Comparison of ENCODE assay signal across 1 cellular context in the genomic region with DNA sequence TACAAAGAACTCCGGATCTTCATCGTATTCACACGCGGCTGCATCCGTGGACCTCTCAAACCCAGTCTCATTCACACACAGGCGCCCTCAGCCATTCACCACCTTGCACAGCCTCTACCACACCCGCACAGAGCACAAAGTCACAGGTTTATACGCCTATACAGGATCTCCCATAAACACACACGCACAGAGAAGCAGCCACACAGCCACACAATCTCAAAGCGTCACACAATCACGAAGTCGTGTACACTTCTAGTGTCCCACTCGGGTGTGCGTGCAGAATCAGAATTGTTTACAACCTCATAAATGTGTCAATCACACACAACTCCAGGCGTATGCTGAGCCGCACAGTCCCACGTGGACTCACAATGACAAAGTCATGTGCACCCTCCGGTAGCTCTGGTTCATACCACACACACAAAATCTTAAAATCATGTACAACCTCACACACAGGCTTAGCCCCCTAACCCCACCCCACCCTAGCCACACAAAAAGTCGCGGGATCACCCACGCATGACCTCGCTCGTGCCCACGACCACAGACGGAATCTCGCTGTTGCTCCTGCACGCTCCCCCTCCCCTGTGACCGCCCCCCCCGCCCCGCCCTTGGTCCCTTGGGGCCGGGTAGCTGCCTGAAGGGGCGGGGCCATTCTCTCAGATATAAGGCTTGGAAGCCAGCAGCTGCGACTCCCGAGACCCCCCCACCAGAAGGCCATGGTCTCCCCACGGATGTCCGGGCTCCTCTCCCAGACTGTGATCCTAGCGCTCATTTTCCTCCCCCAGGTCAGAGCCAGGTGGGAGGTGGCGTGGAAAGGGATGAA.
TF ChIP-seq lines count a peak whose summit lies in the region.

A gene with protein sequence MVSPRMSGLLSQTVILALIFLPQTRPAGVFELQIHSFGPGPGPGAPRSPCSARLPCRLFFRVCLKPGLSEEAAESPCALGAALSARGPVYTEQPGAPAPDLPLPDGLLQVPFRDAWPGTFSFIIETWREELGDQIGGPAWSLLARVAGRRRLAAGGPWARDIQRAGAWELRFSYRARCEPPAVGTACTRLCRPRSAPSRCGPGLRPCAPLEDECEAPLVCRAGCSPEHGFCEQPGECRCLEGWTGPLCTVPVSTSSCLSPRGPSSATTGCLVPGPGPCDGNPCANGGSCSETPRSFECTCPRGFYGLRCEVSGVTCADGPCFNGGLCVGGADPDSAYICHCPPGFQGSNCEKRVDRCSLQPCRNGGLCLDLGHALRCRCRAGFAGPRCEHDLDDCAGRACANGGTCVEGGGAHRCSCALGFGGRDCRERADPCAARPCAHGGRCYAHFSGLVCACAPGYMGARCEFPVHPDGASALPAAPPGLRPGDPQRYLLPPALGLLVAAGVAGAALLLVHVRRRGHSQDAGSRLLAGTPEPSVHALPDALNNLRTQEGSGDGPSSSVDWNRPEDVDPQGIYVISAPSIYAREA (plus strand): TSS at position 686 of the 820 bp plus-strand sequence. CDS start 28 bp downstream, at position 714.

TF ChIP-seq in HEK293, 187 proteins besides CTCF, POLR2A, EP300 and RAD21 (continued from another document and continues in another):
- TF ChIP-seq ZNF138 (tag by site-specific recombination; IDR thresholded peaks at IDR 0.05; ENCODE audit: borderline replicate concordance) (no peak), REPIN1 (tag by site-specific recombination; IDR thresholded peaks at IDR 0.05; ENCODE audit: low read depth) (peak; percentile 42; the same call in 1 of the 2 replicates), ZFP41 (tag by site-specific recombination; IDR thresholded peaks at IDR 0.05; ENCODE audit: borderline replicate concordance) (no peak), ZNF202 (tag by site-specific recombination; IDR thresholded peaks at IDR 0.05; ENCODE audit: borderline replicate concordance) (no peak), ZNF529 (tag by site-specific recombination; IDR thresholded peaks at IDR 0.05; ENCODE audit: insufficient replicate concordance) (no peak), ELK4 (IDR thresholded peaks at IDR 0.05; ENCODE audit: borderline replicate concordance, low read depth, low read length) (no peak), ZNF473 (tag by site-specific recombination; IDR thresholded peaks at IDR 0.05) (no peak), ZBTB1 (tag by site-specific recombination; IDR thresholded peaks at IDR 0.05) (no peak), ZNF610 (tag by site-specific recombination; IDR thresholded peaks at IDR 0.05; ENCODE audit: borderline replicate concordance) (0 out of 2 replicates have a peak, but pooled peaks have one; percentile 28), ZNF521 (tag by site-specific recombination; IDR thresholded peaks at IDR 0.05) (no peak), ZNF629 (tag by site-specific recombination; IDR thresholded peaks at IDR 0.05) (peak; percentile 73), ZNF239 (tag by site-specific recombination; IDR thresholded peaks at IDR 0.05) (0 out of 2 replicates have a peak, but pooled peaks have one; percentile 17), ZNF530 (tag by site-specific recombination; IDR thresholded peaks at IDR 0.05; ENCODE audit: low read depth) (no peak), ZNF48 (tag by site-specific recombination; IDR thresholded peaks at IDR 0.05) (no peak), ZNF223 (tag by site-specific recombination; IDR thresholded peaks at IDR 0.05) (no peak), ZNF280D (tag by site-specific recombination; IDR thresholded peaks at IDR 0.05) (peak; percentile 45; the same call in 1 of the 2 replicates), SP7 (tag by site-specific recombination; IDR thresholded peaks at IDR 0.05) (peak; percentile 85), WT1 (tag by site-specific recombination; IDR thresholded peaks at IDR 0.05) (peak; percentile 44), ZBTB21 (tag by site-specific recombination; IDR thresholded peaks at IDR 0.05) (peak; percentile 80), ZNF571 (tag by site-specific recombination; IDR thresholded peaks at IDR 0.05) (no peak), ZNF155 (tag by site-specific recombination; IDR thresholded peaks at IDR 0.05) (no peak), ZNF423 (tag by site-specific recombination; IDR thresholded peaks at IDR 0.05) (peak; percentile 67), ZBTB8A (tag by site-specific recombination; IDR thresholded peaks at IDR 0.05) (no peak), ZBTB10 (tag by site-specific recombination; IDR thresholded peaks at IDR 0.05) (peak; percentile 61; the same call in 1 of the 2 replicates), ZNF132 (tag by site-specific recombination; IDR thresholded peaks at IDR 0.05; ENCODE audit: borderline replicate concordance) (no peak), TRIM28 (IDR thresholded peaks at IDR 0.05; ENCODE audit: borderline replicate concordance, low read length) (peak; percentile 42; the same call in 1 of the 2 replicates), HOXD13 (CRISPR knock-in tag; IDR thresholded peaks at IDR 0.05; ENCODE audit: borderline replicate concordance) (no peak), ZBTB44 (tag by site-specific recombination; IDR thresholded peaks at IDR 0.05) (no peak; the same call in 1 of the 2 replicates), ZNF658 (tag by site-specific recombination; IDR thresholded peaks at IDR 0.05) (no peak), EGR2 (tag by site-specific recombination; IDR thresholded peaks at IDR 0.05; ENCODE audit: low read depth) (peak; percentile 12; the same call in 1 of the 2 replicates), ZNF416 (tag by site-specific recombination; IDR thresholded peaks at IDR 0.05) (no peak), ZNF670 (tag by site-specific recombination; IDR thresholded peaks at IDR 0.05; ENCODE audit: low read depth) (no peak), ZNF211 (tag by site-specific recombination; IDR thresholded peaks at IDR 0.05; ENCODE audit: low read depth) (no peak), KLF7 (tag by site-specific recombination; IDR thresholded peaks at IDR 0.05; ENCODE audit: borderline replicate concordance) (peak; percentile 76; the same call in 1 of the 2 replicates), ZNF302 (tag by site-specific recombination; IDR thresholded peaks at IDR 0.05; ENCODE audit: low read depth) (no peak), ZNF660 (tag by site-specific recombination; IDR thresholded peaks at IDR 0.05) (peak; percentile 18; the same call in 1 of the 2 replicates), FEZF1 (tag by site-specific recombination; IDR thresholded peaks at IDR 0.05) (no peak), ZNF274 (IDR thresholded peaks at IDR 0.05; ENCODE audit: low read length) (no peak), ZNF274 (tag by site-specific recombination; IDR thresholded peaks at IDR 0.05; ENCODE audit: borderline replicate concordance) (no peak), GLIS2 (tag by site-specific recombination; IDR thresholded peaks at IDR 0.05) (peak; percentile 56), SALL2 (tag by site-specific recombination; IDR thresholded peaks at IDR 0.05; ENCODE audit: borderline replicate concordance) (no peak; the same call in 1 of the 2 replicates), YY2 (tag by site-specific recombination; IDR thresholded peaks at IDR 0.05) (no peak; the same call in 1 of the 2 replicates), ZNF362 (tag by site-specific recombination; IDR thresholded peaks at IDR 0.05) (no peak), IKZF3 (tag by site-specific recombination; IDR thresholded peaks at IDR 0.05) (peak; percentile 64), HOXA7 (CRISPR knock-in tag; IDR thresholded peaks at IDR 0.05; ENCODE audit: borderline replicate concordance) (no peak), OSR2 (tag by site-specific recombination; IDR thresholded peaks at IDR 0.05) (peak; percentile 87), ZNF561 (tag by site-specific recombination; IDR thresholded peaks at IDR 0.05; ENCODE audit: borderline replicate concordance) (no peak)
- TF ChIP-seq, protein P1, sequence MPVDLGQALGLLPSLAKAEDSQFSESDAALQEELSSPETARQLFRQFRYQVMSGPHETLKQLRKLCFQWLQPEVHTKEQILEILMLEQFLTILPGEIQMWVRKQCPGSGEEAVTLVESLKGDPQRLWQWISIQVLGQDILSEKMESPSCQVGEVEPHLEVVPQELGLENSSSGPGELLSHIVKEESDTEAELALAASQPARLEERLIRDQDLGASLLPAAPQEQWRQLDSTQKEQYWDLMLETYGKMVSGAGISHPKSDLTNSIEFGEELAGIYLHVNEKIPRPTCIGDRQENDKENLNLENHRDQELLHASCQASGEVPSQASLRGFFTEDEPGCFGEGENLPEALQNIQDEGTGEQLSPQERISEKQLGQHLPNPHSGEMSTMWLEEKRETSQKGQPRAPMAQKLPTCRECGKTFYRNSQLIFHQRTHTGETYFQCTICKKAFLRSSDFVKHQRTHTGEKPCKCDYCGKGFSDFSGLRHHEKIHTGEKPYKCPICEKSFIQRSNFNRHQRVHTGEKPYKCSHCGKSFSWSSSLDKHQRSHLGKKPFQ (tag by site-specific recombination; IDR thresholded peaks at IDR 0.05): peak; percentile 90
- TF ChIP-seq, protein P2, sequence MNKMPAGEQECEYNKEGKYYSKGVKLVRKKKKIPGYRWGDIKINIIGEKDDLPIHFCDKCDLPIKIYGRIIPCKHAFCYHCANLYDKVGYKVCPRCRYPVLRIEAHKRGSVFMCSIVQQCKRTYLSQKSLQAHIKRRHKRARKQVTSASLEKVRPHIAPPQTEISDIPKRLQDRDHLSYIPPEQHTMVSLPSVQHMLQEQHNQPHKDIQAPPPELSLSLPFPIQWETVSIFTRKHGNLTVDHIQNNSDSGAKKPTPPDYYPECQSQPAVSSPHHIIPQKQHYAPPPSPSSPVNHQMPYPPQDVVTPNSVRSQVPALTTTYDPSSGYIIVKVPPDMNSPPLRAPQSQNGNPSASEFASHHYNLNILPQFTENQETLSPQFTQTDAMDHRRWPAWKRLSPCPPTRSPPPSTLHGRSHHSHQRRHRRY (tag by site-specific recombination; IDR thresholded peaks at IDR 0.05): peak; percentile 21
